25 cellular contexts compared by ENCODE assay signal in genomic region chr16:10851512-10851911, GRCh38. TPM values are rescaled to one million over a fixed set of nuclear protein-coding genes. Genes with fewer than 3 reads are reported as not detected.
"Had no signal": no experiment of that assay in that cellular context is flagged by ENCODE, and none has a peak within 500 bp of the region (broad histone marks: within the 10 kb centered on the region; RNA-seq: fewer than 3 reads in every experiment).

No MANE protein-coding gene starts in this region.

- H3K4me1 ChIP-seq: foreskin keratinocyte had no signal

- ATAC-seq: activated T-cell treated with anti-CD3 and anti-CD28 coated beads, Interleukin-2, amount 50 U/mL, for 72 hours; foreskin keratinocyte; left lobe of liver; stimulated activated memory B cell treated with anti-CD40 and anti-IgM and Interleukin-4, amounts not matched to agents 10 μg/mL and 1 μg/mL and 100 μg/mL, for 72 hours had no signal

- H3K36me3 ChIP-seq: brain microvascular endothelial cell, spleen, thoracic aorta, upper lobe of left lung, WERI-Rb-1 had no signal

- H3K27me3 Mint-ChIP-seq: stimulated activated memory B cell treated with anti-CD40 and anti-IgM and Interleukin-4, amounts not matched to agents 10 μg/mL and 1 μg/mL and 100 μg/mL, for 72 hours had no signal

- H3K4me2 ChIP-seq: hepatocyte had no signal

- H3K4me1 Mint-ChIP-seq: mesothelial cell of epicardium, nephron had no signal

- H3K9me3 ChIP-seq: spleen, thoracic aorta, upper lobe of left lung had no signal

- H3K4me3 Mint-ChIP-seq: mesothelial cell of epicardium; nephron; stimulated activated memory B cell treated with anti-CD40 and anti-IgM and Interleukin-4, amounts not matched to agents 10 μg/mL and 1 μg/mL and 100 μg/mL, for 72 hours had no signal

- H3K9me3 Mint-ChIP-seq: activated T-cell treated with anti-CD3 and anti-CD28 coated beads, Interleukin-2, amount 50 U/mL, for 72 hours; nephron had no signal

- H3K27me3 ChIP-seq: brain microvascular endothelial cell, dorsolateral prefrontal cortex, foreskin keratinocyte, hepatocyte, spleen, upper lobe of left lung had no signal

- H3K27ac ChIP-seq: brain microvascular endothelial cell, dorsolateral prefrontal cortex, foreskin keratinocyte, hepatocyte, thoracic aorta, WERI-Rb-1 had no signal

- H3K36me3 Mint-ChIP-seq: mesothelial cell of epicardium had no signal

- DNase-seq: activated CD4-positive, alpha-beta T cell treated with anti-CD3 and anti-CD28 coated beads for 1 hour; activated naive CD4-positive, alpha-beta T cell treated with anti-CD3 and anti-CD28 coated beads, Interleukin-2, amount 50 U/mL, for 16 hours; activated T-cell treated with anti-CD3 and anti-CD28 coated beads, Interleukin-2, amount 50 U/mL, for 72 hours; aorta; brain microvascular endothelial cell; central memory CD4-positive, alpha-beta T cell; dorsolateral prefrontal cortex; foreskin keratinocyte; occipital lobe; posterior cingulate gyrus; spleen; stimulated activated CD4-positive, alpha-beta T cell treated with anti-CD3 and anti-CD28 coated beads, Interleukin-4, amount 100 ng/mL, for 4 hours; upper lobe of left lung; WERI-Rb-1 had no signal

- H3K27ac Mint-ChIP-seq: activated T-cell treated with anti-CD3 and anti-CD28 coated beads, Interleukin-2, amount 50 U/mL, for 72 hours; mesothelial cell of epicardium; nephron had no signal

- H3K4me3 ChIP-seq: dorsolateral prefrontal cortex, hepatocyte, lung, spleen, thoracic aorta, upper lobe of left lung had no signal

RNA-seq across cellular contexts. Expression of gene CIITA, which starts 25.5 kb away (rescaled TPM):
- total RNA-seq: epithelial cell of proximal tubule, hepatocyte had no signal

RNA-seq across cellular contexts. Expression of gene TVP23A, which starts 32.9 kb away (rescaled TPM):
- total RNA-seq: activated CD8-positive, alpha-beta memory T cell treated with anti-CD3 and anti-CD28 coated beads for 36 hours; epithelial cell of proximal tubule; foreskin keratinocyte; left lobe of liver had no signal
- polyA plus RNA-seq: fibroblast of lung, foreskin keratinocyte, keratinocyte had no signal
